ENCODE assay signal across 8 cellular contexts in genomic region chr3:50227390-50228183, GRCh38. TPM values are rescaled to one million over a fixed set of nuclear protein-coding genes. Genes with fewer than 3 reads are reported as not detected.
DNase-seq lines count a peak whose midpoint lies in the region; ATAC-seq and TF ChIP-seq lines count a peak whose summit lies in the region.

No MANE protein-coding gene starts in this region.

- no peaks in the 10 kb centered on the region for H3K36me3 ChIP-seq in right lobe of liver

- H3K36me3 Mint-ChIP-seq in activated CD4-positive, alpha-beta T cell treated with anti-CD3 and anti-CD28 coated beads, Interleukin-2, amount 10 ng/mL, durations not matched to agents 24 days and 14 days (ENCODE audit: low read depth), result peaks cover 2% of the 10 kb centered on the region

- TF ChIP-seq POLR2A in right lobe of liver (IDR thresholded peaks at IDR 0.05), result no peak

- peak overlapping the region; percentile 99 for H3K4me3 Mint-ChIP-seq in activated CD4-positive, alpha-beta T cell treated with anti-CD3 and anti-CD28 coated beads, Interleukin-2, amount 10 ng/mL, durations not matched to agents 24 days and 14 days

- H3K9me3 Mint-ChIP-seq in activated CD4-positive, alpha-beta T cell treated with anti-CD3 and anti-CD28 coated beads, Interleukin-2, amount 10 ng/mL, durations not matched to agents 24 days and 14 days, result no peaks in the 10 kb centered on the region

- peaks cover 15% of the 10 kb centered on the region for H3K27me3 Mint-ChIP-seq in activated CD4-positive, alpha-beta T cell treated with anti-CD3 and anti-CD28 coated beads, Interleukin-2, amount 10 ng/mL, durations not matched to agents 24 days and 14 days

- H3K4me1 Mint-ChIP-seq in activated CD4-positive, alpha-beta T cell treated with anti-CD3 and anti-CD28 coated beads, Interleukin-2, amount 10 ng/mL, durations not matched to agents 24 days and 14 days, result peaks cover 30% of the 10 kb centered on the region

- H3K27ac ChIP-seq in C4-2B (peak overlapping the region; percentile 79), right lobe of liver (peak overlapping the region in 2 of 3 donors; percentile 62 to 65)

- H3K4me1 ChIP-seq in right lobe of liver, result peaks cover 0 to 16% (median 0%) of the 10 kb centered on the region in 4 donors

- 2% methylated on average over 11 of the region's 51 CpGs for WGBS in right lobe of liver (ENCODE audit: insufficient coverage, low coverage, low lambda C conversion rate, missing lambda C conversion rate)

- DNase-seq in NCI-H526 (lab: John Stamatoyannopoulos, UW), result peak; percentile 78 to 97
- DNase-seq in activated CD4-positive, alpha-beta T cell treated with anti-CD3 and anti-CD28 coated beads, Interleukin-2, amount 10 ng/mL, durations not matched to agents 24 days and 14 days, result peak; percentile 98
- DNase-seq in dedifferentiated amniotic fluid mesenchymal stem cell (ENCODE audit: extremely low spot score), result peak; percentile 79
- peak; percentile 94 to 95 (median 95) for DNase-seq in right lobe of liver
- DNase-seq in stimulated activated CD4-positive, alpha-beta T cell treated with anti-CD3 and anti-CD28 coated beads, Interleukin-4, amount 100 ng/mL, for 4 hours, result peak; percentile 85 to 89

- peak; percentile 92 for TF ChIP-seq CTCF in C4-2B (conservative IDR thresholded peaks at IDR 0.05)
- TF ChIP-seq CTCF in right lobe of liver (IDR thresholded peaks at IDR 0.05), result peak; percentile 86 to 98 (median 93)

- H3K9me3 ChIP-seq in right lobe of liver, result no peaks in the 10 kb centered on the region

- H3K27me3 ChIP-seq in right lobe of liver, result no peaks in the 10 kb centered on the region

- peak overlapping the region; percentile 98 for H3K27ac Mint-ChIP-seq in activated CD4-positive, alpha-beta T cell treated with anti-CD3 and anti-CD28 coated beads, Interleukin-2, amount 10 ng/mL, durations not matched to agents 24 days and 14 days

- peak overlapping the region; percentile 71 to 85 (median 72) for H3K4me3 ChIP-seq in right lobe of liver

- peak; percentile 80 for ATAC-seq in GM19328 (IDR thresholded peaks at IDR 0.05; ENCODE audit: unreplicated experiment)
- ATAC-seq in HG03460 (IDR thresholded peaks at IDR 0.05; ENCODE audit: unreplicated experiment), result peak; percentile 84
- peak; percentile 84 to 93 (median 88) for ATAC-seq in right lobe of liver

- intact Hi-C loops in activated CD4-positive, alpha-beta T cell treated with anti-CD3 and anti-CD28 coated beads, Interleukin-2, amount 10 ng/mL, durations not matched to agents 24 days and 14 days (cut with micrococcal nuclease), result loop anchor here (1.0 to 2.0 kb wide), 5 partner anchors 8 to 93 kb away; no protein-coding TSS in a partner anchor
- intact Hi-C loops in right lobe of liver (cut with DNase I), result loop anchor here (5.0 kb wide), 3 partner anchors 35 to 45 kb away; partner anchors contain the start of genes GNAT1 (in 1 of the 2) and SEMA3B (in 1 of the 2)

RNA-seq across cellular contexts. Expression of gene GNAI2, which starts 8.4 kb away (rescaled TPM):
- total RNA-seq in activated CD4-positive, alpha-beta T cell treated with anti-CD3 and anti-CD28 coated beads, Interleukin-2, amount 10 ng/mL, durations not matched to agents 24 days and 14 days, result 225 and 232 TPM in 2 replicates
- 100 to 1,000 TPM in 2 of 6 experiments, 10 to 100 TPM in 4; 73.3 to 125 (median 98.7) TPM for total RNA-seq in right lobe of liver

RNA-seq across cellular contexts. Expression of gene SLC38A3, which starts 22.5 kb away (rescaled TPM):
- not detected in 2 replicates for total RNA-seq in activated CD4-positive, alpha-beta T cell treated with anti-CD3 and anti-CD28 coated beads, Interleukin-2, amount 10 ng/mL, durations not matched to agents 24 days and 14 days
- 100 to 1,000 TPM in 4 of 6 experiments, 10 to 100 TPM in 2; 77.7 to 311 (median 190) TPM for total RNA-seq in right lobe of liver

RNA-seq across cellular contexts. Expression of gene GNAT1, which starts 36.2 kb away (rescaled TPM):
- total RNA-seq in activated CD4-positive, alpha-beta T cell treated with anti-CD3 and anti-CD28 coated beads, Interleukin-2, amount 10 ng/mL, durations not matched to agents 24 days and 14 days, result not detected in 2 replicates
- total RNA-seq in right lobe of liver, result under 1 TPM in 1 of 6 experiments, not detected in 5; 0.07 TPM

RNA-seq across cellular contexts. Expression of gene SEMA3B, which starts 41.4 kb away (rescaled TPM):
- total RNA-seq in activated CD4-positive, alpha-beta T cell treated with anti-CD3 and anti-CD28 coated beads, Interleukin-2, amount 10 ng/mL, durations not matched to agents 24 days and 14 days, result 0.45 and 0.82 TPM in 2 replicates
- total RNA-seq in right lobe of liver, result 1 to 10 TPM; 1.7 to 4.5 (median 2.6) TPM

RNA-seq across cellular contexts. Expression of gene LSMEM2, which starts 51.3 kb away (rescaled TPM):
- total RNA-seq in activated CD4-positive, alpha-beta T cell treated with anti-CD3 and anti-CD28 coated beads, Interleukin-2, amount 10 ng/mL, durations not matched to agents 24 days and 14 days, result not detected in 2 replicates
- total RNA-seq in right lobe of liver, result not detected

Comparison
In these comparisons a context has a peak if more than half of its experiments do, and no peak if none do; other contexts are left out.
1. Peak in every context shown above with its lines: DNase-seq, ATAC-seq, H3K4me3 ChIP-seq and H3K27ac ChIP-seq.
2. RNA of gene SLC38A3, which starts 22.5 kb away (total RNA-seq): 77.7 to 311 TPM in right lobe of liver; not detected in activated CD4-positive, alpha-beta T cell treated with anti-CD3 and anti-CD28 coated beads, Interleukin-2, amount 10 ng/mL, durations not matched to agents 24 days and 14 days; every median in the first group is over 10 times any median in the second.